1 cellular context compared by ENCODE assay signal in genomic region chr19:55277494-55277893, GRCh38.
TF ChIP-seq lines count a peak whose summit lies in the region.

No MANE protein-coding gene starts in this region.

TF ChIP-seq in SK-N-SH, 30 proteins besides CTCF, POLR2A, EP300 and RAD21:
- TF ChIP-seq EZH2phosphoT487 (IDR thresholded peaks at IDR 0.05; ENCODE audit: borderline replicate concordance, low read depth): no peak
